In genomic region chr1:44842763-44843655, GRCh38 we compare ENCODE assay signal across 8 cellular contexts. TPM values are rescaled to one million over a fixed set of nuclear protein-coding genes. Genes with fewer than 3 reads are reported as not detected.
DNase-seq lines count a peak whose midpoint lies in the region; ATAC-seq, FAIRE-seq and TF ChIP-seq lines count a peak whose summit lies in the region.

A gene with protein sequence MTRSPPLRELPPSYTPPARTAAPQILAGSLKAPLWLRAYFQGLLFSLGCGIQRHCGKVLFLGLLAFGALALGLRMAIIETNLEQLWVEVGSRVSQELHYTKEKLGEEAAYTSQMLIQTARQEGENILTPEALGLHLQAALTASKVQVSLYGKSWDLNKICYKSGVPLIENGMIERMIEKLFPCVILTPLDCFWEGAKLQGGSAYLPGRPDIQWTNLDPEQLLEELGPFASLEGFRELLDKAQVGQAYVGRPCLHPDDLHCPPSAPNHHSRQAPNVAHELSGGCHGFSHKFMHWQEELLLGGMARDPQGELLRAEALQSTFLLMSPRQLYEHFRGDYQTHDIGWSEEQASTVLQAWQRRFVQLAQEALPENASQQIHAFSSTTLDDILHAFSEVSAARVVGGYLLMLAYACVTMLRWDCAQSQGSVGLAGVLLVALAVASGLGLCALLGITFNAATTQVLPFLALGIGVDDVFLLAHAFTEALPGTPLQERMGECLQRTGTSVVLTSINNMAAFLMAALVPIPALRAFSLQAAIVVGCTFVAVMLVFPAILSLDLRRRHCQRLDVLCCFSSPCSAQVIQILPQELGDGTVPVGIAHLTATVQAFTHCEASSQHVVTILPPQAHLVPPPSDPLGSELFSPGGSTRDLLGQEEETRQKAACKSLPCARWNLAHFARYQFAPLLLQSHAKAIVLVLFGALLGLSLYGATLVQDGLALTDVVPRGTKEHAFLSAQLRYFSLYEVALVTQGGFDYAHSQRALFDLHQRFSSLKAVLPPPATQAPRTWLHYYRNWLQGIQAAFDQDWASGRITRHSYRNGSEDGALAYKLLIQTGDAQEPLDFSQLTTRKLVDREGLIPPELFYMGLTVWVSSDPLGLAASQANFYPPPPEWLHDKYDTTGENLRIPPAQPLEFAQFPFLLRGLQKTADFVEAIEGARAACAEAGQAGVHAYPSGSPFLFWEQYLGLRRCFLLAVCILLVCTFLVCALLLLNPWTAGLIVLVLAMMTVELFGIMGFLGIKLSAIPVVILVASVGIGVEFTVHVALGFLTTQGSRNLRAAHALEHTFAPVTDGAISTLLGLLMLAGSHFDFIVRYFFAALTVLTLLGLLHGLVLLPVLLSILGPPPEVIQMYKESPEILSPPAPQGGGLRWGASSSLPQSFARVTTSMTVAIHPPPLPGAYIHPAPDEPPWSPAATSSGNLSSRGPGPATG (minus strand): TSS chr1:44843253. CDS start chr1:44842932, 321 bp downstream.

- no peak within 1 kb of the TSS for H3K27ac ChIP-seq in neuronal stem cell (replicated peaks; ENCODE audit: low read length)

- peaks cover 3% of the 10 kb centered on the region for H3K36me3 Mint-ChIP-seq in activated naive CD8-positive, alpha-beta T cell treated with anti-CD3 and anti-CD28 coated beads for 36 hours

- H3K27me3 Mint-ChIP-seq in activated naive CD8-positive, alpha-beta T cell treated with anti-CD3 and anti-CD28 coated beads for 36 hours, result peaks cover 15% of the 10 kb centered on the region

- POLR2A ChIA-PET in GM10248 (lab: Yijun Ruan, JAX), result interaction anchor here (0.6 to 1.6 kb wide), 3 partner anchors 24 to 590 kb away, joined by 3 to 6 read pairs (median 5); no protein-coding TSS in a partner anchor

- TF ChIP-seq CTCF in GM10248 (IDR thresholded peaks at IDR 0.05; ENCODE audit: control extremely low read depth, extremely low read depth, low read depth, missing control alignments), result no peak

- no peaks in the 10 kb centered on the region for H3K9me3 Mint-ChIP-seq in activated naive CD8-positive, alpha-beta T cell treated with anti-CD3 and anti-CD28 coated beads for 36 hours

- ATAC-seq in GM18858 (IDR thresholded peaks at IDR 0.05; ENCODE audit: unreplicated experiment), result no peak

- no peak within 1 kb of the TSS for H2BK12ac ChIP-seq in neuronal stem cell (ENCODE audit: low read length)

- H3K4me1 Mint-ChIP-seq in activated naive CD8-positive, alpha-beta T cell treated with anti-CD3 and anti-CD28 coated beads for 36 hours, result peaks cover 6% of the 10 kb centered on the region

- no peaks in the 10 kb centered on the region for H3K36me3 ChIP-seq in neuronal stem cell (replicated peaks in 1 of 2; ENCODE audit: control insufficient read depth in 2 of 2, insufficient read depth in 2 of 2, low read length in 2 of 2)

- FAIRE-seq in H54 (lab: Jason Lieb, UNC), result no peak

- H4K8ac ChIP-seq in neuronal stem cell (ENCODE audit: low read depth, low read length), result no peak within 1 kb of the TSS

- peaks cover 0 to 8% of the 10 kb centered on the region in 2 donors for H3K4me1 ChIP-seq in neuronal stem cell (ENCODE audit: control insufficient read depth in 2 of 2, insufficient read depth in 1 of 2, low read depth in 1 of 2, low read length in 2 of 2)

- no peak within 1 kb of the TSS for H3K27ac Mint-ChIP-seq in activated naive CD8-positive, alpha-beta T cell treated with anti-CD3 and anti-CD28 coated beads for 36 hours

- H3K4me3 ChIP-seq in neuronal stem cell (ENCODE audit: low read length in 2 of 2), result peak within 1 kb of the TSS; percentile 56 to 80

- H3K4ac ChIP-seq in neuronal stem cell (ENCODE audit: low read length), result no peak within 1 kb of the TSS

- no peak within 1 kb of the TSS for H2BK120ac ChIP-seq in neuronal stem cell (ENCODE audit: low read depth, low read length)

- peak within 1 kb of the TSS; percentile 96 for H3K23ac ChIP-seq in neuronal stem cell (ENCODE audit: low read depth, low read length, poor library complexity)

- H3K4me2 ChIP-seq in neuronal stem cell (ENCODE audit: insufficient read depth, low read length, poor library complexity, severe bottlenecking), result peak within 1 kb of the TSS; percentile 95

- H3K27me3 ChIP-seq in neuronal stem cell (ENCODE audit: control insufficient read depth in 3 of 3, insufficient read depth in 3 of 3, low read depth in 1 of 3, low read length in 3 of 3), result peaks cover 0 to 8% (median 0%) of the 10 kb centered on the region in 3 experiments

- in situ Hi-C loops in ACHN (cut with HindIII; ENCODE audit: low pct_ligation_motif_present, low pct_unique_long_range_greater_than_20kb, low sequenced_read_pairs), result no loop called here

- H2AFZ ChIP-seq in neuronal stem cell (ENCODE audit: low read length), result peak within 1 kb of the TSS; percentile 98

- no peak within 1 kb of the TSS for H2BK5ac ChIP-seq in neuronal stem cell (ENCODE audit: low read length)

- CTCF ChIA-PET in GM10248 (lab: Yijun Ruan, JAX), result interaction anchor here (1.1 to 2.2 kb wide), 6 partner anchors 11 to 461 kb away, joined by 3 to 7 read pairs (median 3); partner anchors contain the start of gene EIF2B3

- H3K4me3 Mint-ChIP-seq in activated naive CD8-positive, alpha-beta T cell treated with anti-CD3 and anti-CD28 coated beads for 36 hours, result peak within 1 kb of the TSS; percentile 48

- DNase-seq in ACHN, result peak; percentile 59
- peak; percentile 62 for DNase-seq in GM10248 (ENCODE audit: extremely low spot score)
- DNase-seq in NCI-H345 treated with DMSO at 0.1 percent for 48 hours (lab: John Stamatoyannopoulos, UW; ENCODE audit: unreplicated experiment), result peak; percentile 28
- DNase-seq in activated naive CD8-positive, alpha-beta T cell treated with anti-CD3 and anti-CD28 coated beads for 36 hours, result peak; percentile 54
- peak; percentile 75 for DNase-seq in glomerular visceral epithelial cell (ENCODE audit: extremely low spot score)
- DNase-seq in neuronal stem cell (ENCODE audit: low spot score), result peak; percentile 90
- no peak for DNase-seq in H54 (ENCODE audit: insufficient read length, low spot score)

- WGBS in neuronal stem cell (ENCODE audit: extremely low coverage in 2 of 2, insufficient read length in 2 of 2, insufficient replicate concordance in 1 of 2), 2 donors, result no CpG with 5 or more reads among the region's 75 CpGs

- H4K91ac ChIP-seq in neuronal stem cell (ENCODE audit: low read depth, low read length, poor library complexity), result no peak within 1 kb of the TSS

- H3K79me1 ChIP-seq in neuronal stem cell (ENCODE audit: low read depth, low read length), result no peaks in the 10 kb centered on the region

- peak within 1 kb of the TSS; percentile 58 for H3K14ac ChIP-seq in neuronal stem cell (ENCODE audit: low read length)

- H3K18ac ChIP-seq in neuronal stem cell (ENCODE audit: low read length), result peak within 1 kb of the TSS; percentile 94

- TF ChIP-seq POLR2A in H54 (IDR thresholded peaks at IDR 0.05; ENCODE audit: low read depth, low read length), result no peak

- peak within 1 kb of the TSS; percentile 82 for H3K9ac ChIP-seq in neuronal stem cell (ENCODE audit: low read depth, low read length, poor library complexity)

- peaks cover 0 to 3% of the 10 kb centered on the region in 2 donors for H3K9me3 ChIP-seq in neuronal stem cell (replicated peaks in 1 of 2; ENCODE audit: control insufficient read depth in 2 of 2, insufficient read depth in 1 of 2, low read depth in 1 of 2, low read length in 2 of 2)

- peak within 1 kb of the TSS; percentile 56 for H2BK15ac ChIP-seq in neuronal stem cell (ENCODE audit: low read length)

- H2AK5ac ChIP-seq in neuronal stem cell (ENCODE audit: low read depth, low read length), result no peak within 1 kb of the TSS

RNA-seq across cellular contexts. Expression of the gene that starts here (rescaled TPM):
- total RNA-seq in activated naive CD8-positive, alpha-beta T cell treated with anti-CD3 and anti-CD28 coated beads for 36 hours, result 1 to 10 TPM; 1.0 to 1.4 TPM
- polyA plus RNA-seq in neuronal stem cell (2013, experiment 1 of 2), result 0.32 TPM
- polyA plus RNA-seq in neuronal stem cell (2013, experiment 2 of 2), result 0.29 TPM
